ENCODE assay signal across 14 cellular contexts in genomic region chr20:50266293-50267040, GRCh38.
DNase-seq lines count a peak whose midpoint lies in the region; ATAC-seq, FAIRE-seq and TF ChIP-seq lines count a peak whose summit lies in the region.
"Had no signal": no experiment of that assay in that cellular context is flagged by ENCODE, and none has a peak within 500 bp of the region (broad histone marks: within the 10 kb centered on the region; RNA-seq: fewer than 3 reads in every experiment).

No MANE protein-coding gene starts in this region.

- H3K4me3 Mint-ChIP-seq in Caco-2 (ENCODE audit: unreplicated experiment) = no peak overlapping the region
- H3K4me3 Mint-ChIP-seq: IgD-negative memory B cell had no signal

- peak overlapping the region; percentile 12 for H3K27ac Mint-ChIP-seq in Caco-2 (ENCODE audit: unreplicated experiment)
- H3K27ac Mint-ChIP-seq: IgD-negative memory B cell had no signal

- CTCF ChIA-PET in Caco-2 (lab: Charles Lee) = no interaction called here

- H3K27me3 ChIP-seq in Caco-2 (replicated peaks; ENCODE audit: control insufficient read depth, insufficient read depth, low read length) = no peaks in the 10 kb centered on the region
- H3K27me3 ChIP-seq in hepatocyte = no peaks in the 10 kb centered on the region
- H3K27me3 ChIP-seq: uterus had no signal

- POLR2A ChIA-PET in Caco-2 (lab: Charles Lee) = no interaction called here

- no peaks in the 10 kb centered on the region for H3K27me3 Mint-ChIP-seq in Caco-2 (ENCODE audit: insufficient read depth, unreplicated experiment)

- peaks cover 10% of the 10 kb centered on the region for H3K4me1 ChIP-seq in Caco-2
- peaks cover 6% of the 10 kb centered on the region for H3K4me1 ChIP-seq in hepatocyte (ENCODE audit: insufficient read depth)

- no peaks in the 10 kb centered on the region for H3K79me2 ChIP-seq in hepatocyte

- H3K9me3 Mint-ChIP-seq in Caco-2 (ENCODE audit: unreplicated experiment) = no peaks in the 10 kb centered on the region
- H3K9me3 Mint-ChIP-seq: IgD-negative memory B cell had no signal

- H2AFZ ChIP-seq in hepatocyte = no peak overlapping the region

- FAIRE-seq in GM19239 (lab: Jason Lieb, UNC) = no peak
- FAIRE-seq: astrocyte, GM12892 had no signal

- no peak overlapping the region for H3K9ac ChIP-seq in SK-N-MC (ENCODE audit: insufficient read length)

- H4K20me1 ChIP-seq in hepatocyte (ENCODE audit: insufficient read depth, poor library complexity, severe bottlenecking) = no peaks in the 10 kb centered on the region

- no peak overlapping the region for H3K4me2 ChIP-seq in hepatocyte

- peaks cover 6% of the 10 kb centered on the region for H3K36me3 Mint-ChIP-seq in Caco-2 (ENCODE audit: insufficient read depth, unreplicated experiment)

- WGBS in hepatocyte (ENCODE audit: low lambda C conversion rate, missing lambda C conversion rate) = 92% methylated on average over 10 of the region's 10 CpGs

- DNase-seq in Caco-2 (no peak), SK-N-MC (ENCODE audit: low read depth, low spot score) (no peak), hepatocyte (ENCODE audit: low spot score) (no peak), left colon (no peak), GM19239 (ENCODE audit: insufficient read length, low spot score) (no peak)
- DNase-seq: activated gamma-delta T cell, NCI-H82, uterus had no signal

- BruUV-seq in Caco-2 (replicated peaks; lab: Mats Ljungman, UMichigan) = no TSS peak

- H3K9me3 ChIP-seq in Caco-2 = no peaks in the 10 kb centered on the region
- no peaks in the 10 kb centered on the region for H3K9me3 ChIP-seq in SK-N-MC (ENCODE audit: low read depth, low read length)
- no peaks in the 10 kb centered on the region for H3K9me3 ChIP-seq in hepatocyte (ENCODE audit: low read depth)
- H3K9me3 ChIP-seq: uterus had no signal

- no peak overlapping the region for H3K27ac ChIP-seq in SK-N-MC
- H3K27ac ChIP-seq in hepatocyte = peak overlapping the region; percentile 34
- H3K27ac ChIP-seq in skin epidermis = peak overlapping the region in 20 of 21 experiments; percentile 66 to 88 (median 82)
- H3K27ac ChIP-seq: uterus had no signal

- peaks cover 23% of the 10 kb centered on the region for H3K4me1 Mint-ChIP-seq in Caco-2 (ENCODE audit: low read depth, unreplicated experiment)

- intact Hi-C loops in Caco-2 (cut with micrococcal nuclease; ENCODE audit: unreplicated experiment) (no loop called here), left colon (cut with DNase I, micrococcal nuclease) (no loop called here)

- H3K36me3 ChIP-seq in Caco-2 (ENCODE audit: control insufficient read depth, insufficient read depth, low read length) (no peaks in the 10 kb centered on the region), SK-N-MC (ENCODE audit: insufficient read depth, low read length) (no peaks in the 10 kb centered on the region), hepatocyte (replicated peaks; ENCODE audit: insufficient read depth, low read depth) (no peaks in the 10 kb centered on the region)
- H3K36me3 ChIP-seq: uterus had no signal

- H3K4me3 ChIP-seq in Caco-2 (ENCODE audit: low read depth, low read length) (no peak overlapping the region), SK-N-MC (peak overlapping the region; percentile 0; the same call in 1 of the 2 replicates), hepatocyte (no peak overlapping the region), skin epidermis (no peak overlapping the region)
- H3K4me3 ChIP-seq: uterus had no signal

- TF ChIP-seq CTCF in Caco-2 (IDR thresholded peaks at IDR 0.05; ENCODE audit: insufficient read depth in 1 of 2, low read depth in 1 of 2, low read length in 1 of 2, severe bottlenecking in 1 of 2, unreplicated experiment in 1 of 2) (no peak), hepatocyte (IDR thresholded peaks at IDR 0.05; ENCODE audit: poor library complexity) (no peak)

- no peaks in the 10 kb centered on the region for H3K9me2 ChIP-seq in hepatocyte (replicated peaks; ENCODE audit: insufficient read depth)

- ATAC-seq in GM21786 (IDR thresholded peaks at IDR 0.05; ENCODE audit: unreplicated experiment) (no peak), HG03439 (IDR thresholded peaks at IDR 0.05; ENCODE audit: unreplicated experiment) (no peak), left colon (no peak)
